ENCODE assay signal across 33 cellular contexts in genomic region chr2:193816008-193816407, GRCh38.
DNase-seq lines count a peak whose midpoint lies in the region; ATAC-seq, FAIRE-seq and TF ChIP-seq lines count a peak whose summit lies in the region.
"Had no signal": no experiment of that assay in that cellular context is flagged by ENCODE, and none has a peak within 500 bp of the region (broad histone marks: within the 10 kb centered on the region; RNA-seq: fewer than 3 reads in every experiment).

No MANE protein-coding gene starts in this region.

- H3K4me3 ChIP-seq in SK-N-SH (ENCODE audit: low read depth in 2 of 2, low read length in 1 of 2) = no peak overlapping the region
- no peak overlapping the region for H3K4me3 ChIP-seq in HepG2 (replicated peaks in 1 of 3; ENCODE audit: insufficient read depth in 1 of 3, low read depth in 2 of 3, low read length in 3 of 3)
- no peak overlapping the region for H3K4me3 ChIP-seq in right lobe of liver
- H3K4me3 ChIP-seq: A549; BLaER1; BLaER1 treated with 17β-estradiol and CSF1 and Interleukin-3, amounts not matched to agents 10 nM and 100 nM had no signal

- intact Hi-C loops in HepG2 (cut with micrococcal nuclease; ENCODE audit: unreplicated experiment) = no loop called here
- intact Hi-C loops in right lobe of liver (cut with DNase I) = no loop called here

- TF ChIP-seq CTCF in SK-N-SH (IDR thresholded peaks at IDR 0.05) (no peak), HepG2 (CRISPR knock-in tag; IDR thresholded peaks at IDR 0.05) (no peak), right lobe of liver (IDR thresholded peaks at IDR 0.05) (no peak)

- no peak for TF ChIP-seq EP300 in SK-N-SH (IDR thresholded peaks at IDR 0.05; ENCODE audit: borderline replicate concordance in 1 of 2, low read depth in 1 of 2, low read length in 1 of 2)
- no peak for TF ChIP-seq EP300 in HepG2 (IDR thresholded peaks at IDR 0.05; ENCODE audit: low read depth in 2 of 2, low read length in 2 of 2)
- no peak for TF ChIP-seq EP300 in HepG2 (CRISPR knock-in tag; IDR thresholded peaks at IDR 0.05; ENCODE audit: borderline replicate concordance)

- no peak overlapping the region for H3K27ac ChIP-seq in SK-N-SH (ENCODE audit: low read depth in 2 of 2, low read length in 1 of 2)
- H3K27ac ChIP-seq in HepG2 (ENCODE audit: extremely low read length, insufficient read depth, low read length) = no peak overlapping the region
- H3K27ac ChIP-seq in right lobe of liver = no peak overlapping the region
- H3K27ac ChIP-seq: 22Rv1; A549; BLaER1; BLaER1 treated with 17β-estradiol and CSF1 and Interleukin-3, amounts not matched to agents 10 nM and 100 nM; C4-2B had no signal

- H2AFZ ChIP-seq in SK-N-SH (ENCODE audit: low read depth) (0 out of 2 replicates have a peak overlapping the region, but pooled peaks have one; percentile 52), HepG2 (ENCODE audit: low read length) (no peak overlapping the region)

- H3K36me3 ChIP-seq in SK-N-SH (replicated peaks in 1 of 2; ENCODE audit: control insufficient read depth in 1 of 2, insufficient read depth in 2 of 2, low read length in 1 of 2) (no peaks in the 10 kb centered on the region), HepG2 (replicated peaks in 1 of 2; ENCODE audit: control insufficient read depth in 1 of 2, insufficient read depth in 2 of 2, low read length in 2 of 2) (no peaks in the 10 kb centered on the region), right lobe of liver (no peaks in the 10 kb centered on the region)
- H3K36me3 ChIP-seq: BE2C; BLaER1; BLaER1 treated with 17β-estradiol and CSF1 and Interleukin-3, amounts not matched to agents 10 nM and 100 nM had no signal

- in situ Hi-C loops in HepG2 (cut with HindIII; ENCODE audit: extremely low pct_ligation_motif_present, low pct_unique_long_range_greater_than_20kb) = no loop called here

- H3F3A ChIP-seq in SK-N-SH (replicated peaks; ENCODE audit: insufficient read depth) = peaks cover 7% of the 10 kb centered on the region

- DNase-seq in DMS53 treated with DMSO at 0.1 percent for 48 hours (lab: John Stamatoyannopoulos, UW; ENCODE audit: unreplicated experiment) (peak; percentile 8), DMS53 (lab: John Stamatoyannopoulos, UW) (no peak), SK-N-SH (no peak), HepG2 (ENCODE audit: low spot score) (no peak), right lobe of liver (no peak), RCC 7860 (ENCODE audit: low spot score) (peak; percentile 1), superior temporal gyrus (ENCODE audit: extremely low spot score) (no peak)
- DNase-seq: 8988T; ACHN; AML-193; BE2C; C1 segment of cervical spinal cord; Caco-2; Calu3; CD4-positive, alpha-beta memory T cell; CD4-positive, alpha-beta T cell; CD4-positive, CD25-positive, alpha-beta regulatory T cell; CD8-positive, alpha-beta memory T cell; CD8-positive, alpha-beta T cell; COR-L47; DMS 273 treated with DMSO at 0.1 percent for 48 hours; DMS153; DMS79; DMS79 treated with DMSO at 0.1 percent for 48 hours; DND-41; EL had no signal

- H3K9me2 ChIP-seq in SK-N-SH = no peaks in the 10 kb centered on the region; the same call in 1 of the 2 replicates

- no peak overlapping the region for H3K4me2 ChIP-seq in SK-N-SH
- no peak overlapping the region for H3K4me2 ChIP-seq in HepG2 (ENCODE audit: low read depth, low read length)
- H3K4me2 ChIP-seq: A549; BLaER1; BLaER1 treated with 17β-estradiol and CSF1 and Interleukin-3, amounts not matched to agents 10 nM and 100 nM had no signal

- TF ChIP-seq POLR2A in HepG2 (IDR thresholded peaks at IDR 0.05; ENCODE audit: insufficient read depth in 1 of 2, low read depth in 2 of 2, low read length in 2 of 2) (no peak), right lobe of liver (IDR thresholded peaks at IDR 0.05) (no peak)

- H4K20me1 ChIP-seq in SK-N-SH (ENCODE audit: insufficient read depth) = no peaks in the 10 kb centered on the region
- no peaks in the 10 kb centered on the region for H4K20me1 ChIP-seq in HepG2 (ENCODE audit: insufficient read depth, low read length)
- H4K20me1 ChIP-seq: BLaER1; BLaER1 treated with 17β-estradiol and CSF1 and Interleukin-3, amounts not matched to agents 10 nM and 100 nM had no signal

- H3K27me3 ChIP-seq in SK-N-SH (ENCODE audit: insufficient read depth) = no peaks in the 10 kb centered on the region
- no peaks in the 10 kb centered on the region for H3K27me3 ChIP-seq in HepG2 (ENCODE audit: control insufficient read depth in 1 of 2, insufficient read depth in 2 of 2, low read length in 2 of 2)
- H3K27me3 ChIP-seq in right lobe of liver = no peaks in the 10 kb centered on the region
- H3K27me3 ChIP-seq: BE2C; BLaER1; BLaER1 treated with 17β-estradiol and CSF1 and Interleukin-3, amounts not matched to agents 10 nM and 100 nM had no signal

- H3K79me2 ChIP-seq in SK-N-SH (ENCODE audit: insufficient read depth) = no peaks in the 10 kb centered on the region
- no peaks in the 10 kb centered on the region for H3K79me2 ChIP-seq in HepG2 (ENCODE audit: insufficient read depth, low read length)

- POLR2A ChIA-PET in SK-N-SH (lab: Yijun Ruan, JAX) = no interaction called here
- POLR2A ChIA-PET in HepG2 (lab: Yijun Ruan, JAX) = no interaction called here

- no peak for TF ChIP-seq RAD21 in SK-N-SH (IDR thresholded peaks at IDR 0.05; ENCODE audit: low read length)
- no peak for TF ChIP-seq RAD21 in HepG2 (CRISPR knock-in tag; IDR thresholded peaks at IDR 0.05)

- 0 out of 2 replicates have a peak, but pooled peaks cover 5% of the 10 kb centered on the region for H3K9me3 ChIP-seq in SK-N-SH
- peaks cover 4% of the 10 kb centered on the region; the same call in 1 of the 2 replicates for H3K9me3 ChIP-seq in HepG2 (ENCODE audit: low read length)
- no peaks in the 10 kb centered on the region for H3K9me3 ChIP-seq in right lobe of liver
- H3K9me3 ChIP-seq: A549, BE2C, Caco-2 had no signal

- BruUV-seq in HepG2 (replicated peaks; lab: Mats Ljungman, UMichigan) = no TSS peak

- H3K9ac ChIP-seq in SK-N-SH (no peak overlapping the region), HepG2 (ENCODE audit: insufficient read depth, low read depth, low read length) (no peak overlapping the region)
- H3K9ac ChIP-seq: BLaER1; BLaER1 treated with 17β-estradiol and CSF1 and Interleukin-3, amounts not matched to agents 10 nM and 100 nM had no signal

- CTCF ChIA-PET in SK-N-SH (lab: Yijun Ruan, JAX) = no interaction called here
- CTCF ChIA-PET in HepG2 (lab: Yijun Ruan, JAX; ENCODE audit: low intra/inter-chr PET ratio, low total read pairs) = no interaction called here

- FAIRE-seq in HepG2 (lab: Jason Lieb, UNC) = no peak
- FAIRE-seq in RCC 7860 (lab: Jason Lieb, UNC) = no peak
- FAIRE-seq: A549, D721Med had no signal

- ATAC-seq in SK-N-SH treated with all-trans-retinoic acid at 6 μM for 48 hours = no peak
- peak; percentile 88 for ATAC-seq in HepG2
- no peak for ATAC-seq in right lobe of liver
- ATAC-seq: A549; CD8-positive, alpha-beta T cell had no signal

- H3K4me1 ChIP-seq in SK-N-SH (ENCODE audit: control insufficient read depth in 1 of 2, insufficient read depth in 2 of 2, low read depth in 1 of 2, low read length in 1 of 2) (no peaks in the 10 kb centered on the region), HepG2 (ENCODE audit: insufficient read depth, low read length) (peaks cover 6% of the 10 kb centered on the region), right lobe of liver (no peaks in the 10 kb centered on the region)
- H3K4me1 ChIP-seq: A549; BE2C; BLaER1; BLaER1 treated with 17β-estradiol and CSF1 and Interleukin-3, amounts not matched to agents 10 nM and 100 nM; Caco-2 had no signal

TF ChIP-seq in SK-N-SH, 30 proteins besides CTCF, POLR2A, EP300 and RAD21 (continues in another document):
- no peak for TF ChIP-seq YY1 (IDR thresholded peaks at IDR 0.05; ENCODE audit: low read depth)
- no peak for TF ChIP-seq SMC3 (IDR thresholded peaks at IDR 0.05; ENCODE audit: low read depth, low read length)

TF ChIP-seq in SK-N-SH treated with all-trans-retinoic acid at 6 μM for 48 hours, 23 proteins besides CTCF, POLR2A, EP300 and RAD21 (continues in another document):
- no peak for TF ChIP-seq TCF4 (CRISPR knock-in tag; IDR thresholded peaks at IDR 0.05; ENCODE audit: borderline replicate concordance)
- no peak for TF ChIP-seq POU6F1 (CRISPR knock-in tag; IDR thresholded peaks at IDR 0.05; ENCODE audit: borderline replicate concordance, low read depth)
- no peak for TF ChIP-seq OSR1 (CRISPR knock-in tag; IDR thresholded peaks at IDR 0.05)

TF ChIP-seq in HepG2, 621 proteins besides CTCF, POLR2A, EP300 and RAD21 (continues in another document):
- TF ChIP-seq NFKB2 (CRISPR knock-in tag; IDR thresholded peaks at IDR 0.05; ENCODE audit: borderline replicate concordance) (no peak), HNF4G (IDR thresholded peaks at IDR 0.05; ENCODE audit: borderline replicate concordance, low read depth, low read length) (0 out of 2 replicates have a peak, but pooled peaks have one; percentile 8), HNF4G (CRISPR knock-in tag; IDR thresholded peaks at IDR 0.05; ENCODE audit: borderline replicate concordance, low read depth) (no peak), TCF7 (IDR thresholded peaks at IDR 0.05; ENCODE audit: low read depth) (0 out of 2 replicates have a peak, but pooled peaks have one; percentile 19), ZMYM2 (CRISPR knock-in tag; IDR thresholded peaks at IDR 0.05) (no peak), TBX3 (IDR thresholded peaks at IDR 0.05; ENCODE audit: borderline replicate concordance) (peak; percentile 69; the same call in 1 of the 2 replicates), PAXIP1 (CRISPR knock-in tag; conservative IDR thresholded peaks at IDR 0.05) (0 out of 2 replicates have a peak, but pooled peaks have one; percentile 22), ZBTB7A (CRISPR knock-in tag; IDR thresholded peaks at IDR 0.05) (no peak)

Comparison
In these comparisons a context has a peak if more than half of its experiments do, and no peak if none do; other contexts are left out.
1. DNase-seq: peak in DMS53 treated with DMSO at 0.1 percent for 48 hours (single experiment) and RCC 7860 (single experiment); none in DMS53 (single experiment), SK-N-SH (single experiment), HepG2 (single experiment), right lobe of liver (0 of 3) and superior temporal gyrus (single experiment).